ENCODE assay signal across 1 cellular context in genomic region chr7:88306590-88307048, GRCh38.
TF ChIP-seq lines count a peak whose summit lies in the region.

STEAP4 (minus strand) TSS chr7:88306894; CDS start chr7:88284269, 22,625 bp downstream.

TF ChIP-seq in SK-N-SH, 30 proteins besides CTCF, POLR2A, EP300 and RAD21 (continued from another document):
- TF ChIP-seq SIN3A (IDR thresholded peaks at IDR 0.05; ENCODE audit: borderline replicate concordance, low read depth, low read length): no peak
- TF ChIP-seq PBX3 (IDR thresholded peaks at IDR 0.05): no peak
- no peak for TF ChIP-seq CHD2 (IDR thresholded peaks at IDR 0.05; ENCODE audit: low read length, partially characterized antibody)
- no peak for TF ChIP-seq EZH2phosphoT487 (IDR thresholded peaks at IDR 0.05; ENCODE audit: borderline replicate concordance, low read depth)
- no peak for TF ChIP-seq GATA2 (CRISPR knock-in tag; IDR thresholded peaks at IDR 0.05)
- no peak for TF ChIP-seq POLR2AphosphoS5 (IDR thresholded peaks at IDR 0.05; ENCODE audit: low read depth, low read length)
- no peak for TF ChIP-seq FOXM1 (IDR thresholded peaks at IDR 0.05; ENCODE audit: low read depth)
- no peak for TF ChIP-seq TEAD4 (IDR thresholded peaks at IDR 0.05; ENCODE audit: borderline replicate concordance, insufficient read depth)
- no peak for TF ChIP-seq JUND (IDR thresholded peaks at IDR 0.05)
- TF ChIP-seq MXI1 (IDR thresholded peaks at IDR 0.05; ENCODE audit: low read depth, low read length): no peak
